ENCODE assay signal across 17 cellular contexts in genomic region chr14:55088356-55088755, GRCh38.
"Had no signal": no experiment of that assay in that cellular context is flagged by ENCODE, and none has a peak within 500 bp of the region (broad histone marks: within the 10 kb centered on the region; RNA-seq: fewer than 3 reads in every experiment).

No MANE protein-coding gene starts in this region.

- H3K27me3 ChIP-seq: ovary, transverse colon had no signal

- H3K4me1 Mint-ChIP-seq: stimulated activated naive CD8-positive, alpha-beta T cell treated with anti-CD3 and anti-CD28 coated beads, Interleukin-15, amount 100 ng/mL, for 72 hours had no signal

- ATAC-seq: mucosa of descending colon; naive thymus-derived CD8-positive, alpha-beta T cell; sciatic nerve; stimulated activated naive B cell treated with anti-CD40 and anti-IgM and Interleukin-4, amounts not matched to agents 10 μg/mL and 1 μg/mL and 100 μg/mL, for 72 hours; stimulated activated naive CD8-positive, alpha-beta T cell treated with anti-CD3 and anti-CD28 coated beads, Interleukin-15, amount 100 ng/mL, for 72 hours had no signal

- H3K4me3 ChIP-seq: mucosa of descending colon, ovary, skin epidermis, thoracic aorta, transverse colon had no signal

- H3K27ac Mint-ChIP-seq: naive thymus-derived CD8-positive, alpha-beta T cell; progenitor cell of endocrine pancreas; stimulated activated naive CD8-positive, alpha-beta T cell treated with anti-CD3 and anti-CD28 coated beads, Interleukin-15, amount 100 ng/mL, for 72 hours had no signal

- DNase-seq: effector memory CD4-positive, alpha-beta T cell; foreskin fibroblast; hippocampal formation; mammary epithelial cell; mucosa of descending colon; naive thymus-derived CD8-positive, alpha-beta T cell; retina; stimulated activated CD4-positive, alpha-beta T cell treated with anti-CD3 and anti-CD28 coated beads, Interleukin-2, amount 100 ng/mL, for 24 hours; stimulated activated CD4-positive, alpha-beta T cell treated with anti-CD3 and anti-CD28 coated beads, Interleukin-4, amount 100 ng/mL, for 4 hours; stimulated activated naive B cell treated with anti-CD40 and anti-IgM and Interleukin-4, amounts not matched to agents 10 μg/mL and 1 μg/mL and 100 μg/mL, for 72 hours; stimulated activated naive CD8-positive, alpha-beta T cell treated with anti-CD3 and anti-CD28 coated beads, Interleukin-15, amount 100 ng/mL, for 72 hours; transverse colon had no signal

- H3K9me3 Mint-ChIP-seq: naive thymus-derived CD8-positive, alpha-beta T cell; stimulated activated naive B cell treated with anti-CD40 and anti-IgM and Interleukin-4, amounts not matched to agents 10 μg/mL and 1 μg/mL and 100 μg/mL, for 72 hours; stimulated activated naive CD8-positive, alpha-beta T cell treated with anti-CD3 and anti-CD28 coated beads, Interleukin-15, amount 100 ng/mL, for 72 hours had no signal

- H3K4me3 Mint-ChIP-seq: naive thymus-derived CD8-positive, alpha-beta T cell; stimulated activated naive B cell treated with anti-CD40 and anti-IgM and Interleukin-4, amounts not matched to agents 10 μg/mL and 1 μg/mL and 100 μg/mL, for 72 hours; stimulated activated naive CD8-positive, alpha-beta T cell treated with anti-CD3 and anti-CD28 coated beads, Interleukin-15, amount 100 ng/mL, for 72 hours had no signal

- H3K27ac ChIP-seq: ovary, thoracic aorta, transverse colon had no signal

- H3K27me3 Mint-ChIP-seq: progenitor cell of endocrine pancreas; stimulated activated naive B cell treated with anti-CD40 and anti-IgM and Interleukin-4, amounts not matched to agents 10 μg/mL and 1 μg/mL and 100 μg/mL, for 72 hours; stimulated activated naive CD8-positive, alpha-beta T cell treated with anti-CD3 and anti-CD28 coated beads, Interleukin-15, amount 100 ng/mL, for 72 hours had no signal

- H3K9me3 ChIP-seq: mucosa of descending colon, ovary, thoracic aorta, transverse colon had no signal

- H3K36me3 Mint-ChIP-seq: naive thymus-derived CD8-positive, alpha-beta T cell; stimulated activated naive B cell treated with anti-CD40 and anti-IgM and Interleukin-4, amounts not matched to agents 10 μg/mL and 1 μg/mL and 100 μg/mL, for 72 hours had no signal

- H3K36me3 ChIP-seq: ovary, thoracic aorta, transverse colon had no signal
